In the genomic region with DNA sequence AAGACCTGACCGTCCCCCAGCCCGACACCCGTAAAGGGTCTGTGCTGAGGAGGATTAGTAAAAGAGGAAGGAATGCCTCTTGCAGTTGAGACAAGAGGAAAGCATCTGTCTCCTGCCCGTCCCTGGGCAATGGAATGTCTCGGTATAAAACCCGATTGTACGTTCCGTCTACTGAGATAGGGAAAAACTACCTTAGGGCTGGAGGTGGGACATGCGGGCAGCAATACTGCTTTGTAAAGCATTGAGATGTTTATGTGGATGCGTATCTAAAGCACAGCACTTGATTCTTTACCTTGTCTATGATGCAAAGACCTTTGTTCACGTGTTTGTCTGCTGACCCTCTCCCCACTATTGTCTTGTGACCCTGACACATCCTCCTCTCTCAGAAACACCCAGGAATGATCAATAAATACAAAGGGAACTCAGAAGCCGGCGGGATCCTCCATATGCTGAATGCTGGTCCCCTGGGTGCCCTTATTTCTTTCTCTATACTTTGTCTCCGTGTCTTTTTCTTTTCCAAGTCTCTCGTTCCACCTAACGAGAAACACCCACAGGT, we compare ENCODE assay signal across 9 cellular contexts. TPM values are rescaled to one million over a fixed set of nuclear protein-coding genes. Genes with fewer than 3 reads are reported as not detected.
DNase-seq lines count a peak whose midpoint lies in the region; ATAC-seq and TF ChIP-seq lines count a peak whose summit lies in the region.
"Not testable (repeated sequence)": the region's sequence is repeated elsewhere in the genome, so short reads cannot be mapped to it uniquely, and the experiment has no call there.
"Had no signal": no experiment of that assay in that cellular context is flagged by ENCODE, and none has a peak within 500 bp of the region (broad histone marks: within the 10 kb centered on the region; RNA-seq: fewer than 3 reads in every experiment).

No MANE protein-coding gene starts in this region.

- not testable (repeated sequence) for H3K4me3 Mint-ChIP-seq in CD8-positive, alpha-beta T cell

- peak overlapping the region; percentile 70 for H2AFZ ChIP-seq in parathyroid adenoma

- not testable (repeated sequence) for H3K9me3 ChIP-seq in CD8-positive, alpha-beta T cell (ENCODE audit: low read length); HUES64 (ENCODE audit: insufficient read depth, low read depth, low read length); parathyroid adenoma (ENCODE audit: control insufficient read depth, low read length)

- not testable (repeated sequence) for DNase-seq in CD8-positive, alpha-beta T cell
- DNase-seq in activated effector memory CD4-positive, alpha-beta T cell treated with anti-CD3 and anti-CD28 coated beads, Interleukin-2, amount 50 U/mL, for 16 hours = peak; percentile 21
- DNase-seq in cardiac septum (ENCODE audit: low spot score) = peak; percentile 39
- DNase-seq in mesenteric fat pad (ENCODE audit: low spot score) = peak; percentile 49

- H3K4me3 ChIP-seq in CD8-positive, alpha-beta T cell (ENCODE audit: low read depth, low read length); parathyroid adenoma (ENCODE audit: low read depth, low read length): not testable (repeated sequence)
- H3K4me3 ChIP-seq in HUES64 (ENCODE audit: low read length) = 0 out of 2 replicates have a peak overlapping the region, but pooled peaks have one; percentile 17

- H3K9me3 Mint-ChIP-seq in CD8-positive, alpha-beta T cell = not testable (repeated sequence)

- POLR2A ChIA-PET in CD8-positive, alpha-beta T cell (lab: Charles Lee) = interaction anchor here (0.9 kb wide), 1 partner anchor 28 kb away, joined by 3 read pairs; no protein-coding TSS in a partner anchor

- not testable (repeated sequence) for H3K4me1 ChIP-seq in CD8-positive, alpha-beta T cell (ENCODE audit: insufficient read depth, low read length)
- H3K4me1 ChIP-seq in HUES64 (ENCODE audit: insufficient read depth, low read length) (peaks cover 31% of the 10 kb centered on the region), parathyroid adenoma (peaks cover 15% of the 10 kb centered on the region)

- H3K4me2 ChIP-seq in parathyroid adenoma (ENCODE audit: low read length) = not testable (repeated sequence)

- H3K9ac ChIP-seq in HUES64 (ENCODE audit: low read depth, low read length) = peak overlapping the region; percentile 49; the same call in 1 of the 2 replicates
- not testable (repeated sequence) for H3K9ac ChIP-seq in parathyroid adenoma

- H3K27ac ChIP-seq in CD8-positive, alpha-beta T cell (ENCODE audit: low read depth, low read length) = not testable (repeated sequence)
- H3K27ac ChIP-seq in HUES64 (ENCODE audit: low read depth, low read length) (peak overlapping the region; percentile 84), VCaP (peak overlapping the region; percentile 24; the same call in 1 of the 2 replicates), parathyroid adenoma (peak overlapping the region; percentile 87)

- peak overlapping the region; percentile 22 for H3K27ac Mint-ChIP-seq in CD8-positive, alpha-beta T cell

- 44% methylated on average over 16 of the region's 16 CpGs for WGBS in HUES64

- intact Hi-C loops in CD8-positive, alpha-beta T cell (cut with DNase I, micrococcal nuclease); cardiac septum (cut with DNase I): not testable (repeated sequence)

- H3K79me2 ChIP-seq in parathyroid adenoma = not testable (repeated sequence)

- CTCF ChIA-PET in CD8-positive, alpha-beta T cell (lab: Charles Lee) = interaction anchor here (0.7 to 3.5 kb wide), 4 partner anchors 10 to 171 kb away, joined by 3 to 202 read pairs (median 3); partner anchors contain the start of gene SERPINB1

- not testable (repeated sequence) for H3K36me3 Mint-ChIP-seq in CD8-positive, alpha-beta T cell

- H3K4me1 Mint-ChIP-seq in CD8-positive, alpha-beta T cell (ENCODE audit: low read depth) = peaks cover 38% of the 10 kb centered on the region

- not testable (repeated sequence) for TF ChIP-seq CTCF in CD8-positive, alpha-beta T cell (IDR thresholded peaks at IDR 0.05); VCaP (conservative IDR thresholded peaks at IDR 0.05); parathyroid adenoma (IDR thresholded peaks at IDR 0.05)

- not testable (repeated sequence) for H3K36me3 ChIP-seq in CD8-positive, alpha-beta T cell (ENCODE audit: insufficient read depth, low read length); HUES64 (ENCODE audit: insufficient read depth, low read length); parathyroid adenoma (ENCODE audit: control insufficient read depth, insufficient read depth, low read length)

- H3K27me3 ChIP-seq in CD8-positive, alpha-beta T cell (ENCODE audit: insufficient read depth, low read length); HUES64 (ENCODE audit: insufficient read depth, low read length); parathyroid adenoma (ENCODE audit: control insufficient read depth, insufficient read depth, low read length): not testable (repeated sequence)

- not testable (repeated sequence) for ATAC-seq in CD8-positive, alpha-beta T cell

- H3K27me3 Mint-ChIP-seq in CD8-positive, alpha-beta T cell (ENCODE audit: low read depth) = not testable (repeated sequence)

RNA-seq across cellular contexts. Expression of gene SERPINB9, which starts 6.0 kb away (rescaled TPM):
- 10 to 100 TPM; 36.0 to 39.1 TPM for total RNA-seq in CD8-positive, alpha-beta T cell
- 39.0 TPM for polyA plus RNA-seq in HUES64 (2013, experiment 1 of 2)
- 34.7 TPM for polyA plus RNA-seq in HUES64 (2013, experiment 2 of 2)
- total RNA-seq in cardiac septum (5.3 TPM), mesenteric fat pad (17.4 TPM)
- total RNA-seq: A172, HT1080 had no signal
